ENCODE assay signal across 8 cellular contexts in the genomic region with DNA sequence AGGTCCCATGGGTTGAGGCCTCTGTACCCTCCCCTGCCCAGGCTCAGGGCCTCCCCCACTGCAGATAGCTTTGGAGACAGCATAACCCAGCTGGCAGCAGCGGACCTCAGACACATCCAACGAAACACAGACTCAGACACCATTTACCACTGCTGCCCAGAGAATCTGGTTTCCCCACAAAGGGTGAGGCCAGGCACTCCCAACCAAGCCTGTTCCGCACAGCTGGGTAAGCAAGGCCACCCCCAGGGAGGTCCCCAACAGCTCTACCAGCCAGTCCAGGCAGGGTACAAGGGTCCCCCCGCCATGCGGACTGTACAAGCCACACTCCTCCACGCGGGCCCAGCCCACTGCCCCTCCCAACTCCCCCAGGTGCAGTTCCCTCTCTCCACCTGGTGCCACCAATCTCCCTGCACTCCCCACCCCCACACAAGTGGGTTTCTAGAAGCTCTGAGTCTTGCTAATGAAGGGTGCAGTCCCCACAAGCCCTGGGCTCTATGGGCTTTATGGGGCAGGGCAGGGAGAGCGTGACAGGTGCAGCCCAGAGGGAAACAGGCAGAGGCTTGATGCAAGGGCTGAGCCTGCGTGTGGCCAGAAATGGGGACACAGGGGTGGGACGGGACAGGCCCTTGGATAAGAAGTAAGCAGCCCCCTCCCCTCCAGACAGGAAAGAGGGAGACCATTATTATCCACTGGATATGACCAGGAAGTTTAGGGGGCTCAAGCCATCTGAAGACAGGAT. TPM values are rescaled to one million over a fixed set of nuclear protein-coding genes. Genes with fewer than 3 reads are reported as not detected.
DNase-seq lines count a peak whose midpoint lies in the region; ATAC-seq and TF ChIP-seq lines count a peak whose summit lies in the region.

No MANE protein-coding gene starts in this region.

- no peaks in the 10 kb centered on the region for H3K27me3 ChIP-seq in PC-3 (ENCODE audit: low read length)

- H2AFZ ChIP-seq in PC-3 (ENCODE audit: low read length) = no peak overlapping the region

- no peaks in the 10 kb centered on the region for H3F3A ChIP-seq in PC-3 (ENCODE audit: low read length, unreplicated experiment)

- peak overlapping the region; percentile 32; the same call in 1 of the 2 replicates for H3K27ac ChIP-seq in PC-3 (ENCODE audit: low read length)

- CTCF ChIA-PET in PC-3 (lab: Charles Lee) = no interaction called here

- DNase-seq in PC-3 = no peak
- no peak for DNase-seq in fibroblast of pulmonary artery (ENCODE audit: low read depth)
- DNase-seq in stimulated activated CD8-positive, alpha-beta memory T cell treated with anti-CD3 and anti-CD28 coated beads, Interleukin-4, amount 100 ng/mL, for 48 hours = peak; percentile 44
- no peak for DNase-seq in NCI-H82 (lab: John Stamatoyannopoulos, UW)

- intact Hi-C loops in PC-3 (cut with micrococcal nuclease) = no loop called here

- ATAC-seq in GM18861 (IDR thresholded peaks at IDR 0.05; ENCODE audit: unreplicated experiment) (peak; percentile 28), HG02588 (IDR thresholded peaks at IDR 0.05; ENCODE audit: unreplicated experiment) (peak; percentile 38), PC-3 (no peak), HG03039 (IDR thresholded peaks at IDR 0.05; ENCODE audit: unreplicated experiment) (no peak), HG03378 (IDR thresholded peaks at IDR 0.05; ENCODE audit: unreplicated experiment) (no peak)

- H4K20me1 ChIP-seq in PC-3 (ENCODE audit: low read length) = peaks cover 3% of the 10 kb centered on the region; the same call in 1 of the 2 replicates

- TF ChIP-seq CTCF in PC-3 (conservative IDR thresholded peaks at IDR 0.05; ENCODE audit: low read depth, low read length) = no peak
- TF ChIP-seq CTCF in fibroblast of pulmonary artery (IDR thresholded peaks at IDR 0.05; ENCODE audit: low read length, missing control alignments) = no peak

- H3K36me3 ChIP-seq in PC-3 (ENCODE audit: low read depth, low read length) = peaks cover 4% of the 10 kb centered on the region; the same call in 1 of the 2 replicates

- peaks cover 12% of the 10 kb centered on the region for H3K4me1 ChIP-seq in PC-3 (ENCODE audit: insufficient read depth, low read length)

- BruUV-seq in PC-3 (replicated peaks; lab: Mats Ljungman, UMichigan) = no TSS peak

- H3K9me2 ChIP-seq in PC-3 (replicated peaks; ENCODE audit: low read length) = no peaks in the 10 kb centered on the region

- 0 out of 2 replicates have a peak overlapping the region, but pooled peaks have one; percentile 8 for H3K4me2 ChIP-seq in PC-3 (ENCODE audit: low read length)

- H3K9me3 ChIP-seq in PC-3 (ENCODE audit: low read length) = no peaks in the 10 kb centered on the region

- POLR2A ChIA-PET in PC-3 (lab: Charles Lee; ENCODE audit: unreplicated experiment) = no interaction called here

- peaks cover 15% of the 10 kb centered on the region for H3K79me2 ChIP-seq in PC-3 (ENCODE audit: low read length)

- H3K4me3 ChIP-seq in PC-3 (ENCODE audit: low read length) = no peak overlapping the region
- peak overlapping the region; percentile 18 for H3K4me3 ChIP-seq in fibroblast of pulmonary artery (replicated peaks; ENCODE audit: low read depth, low read length)

- no peak overlapping the region for H3K9ac ChIP-seq in PC-3 (ENCODE audit: low read length)

RNA-seq across cellular contexts. Expression of gene RHBDF2, which starts 8.8 kb away (rescaled TPM):
- 52.3 and 74.8 TPM in 2 replicates for total RNA-seq in PC-3 (2014; rRNA removed)

RNA-seq across cellular contexts. Expression of gene AANAT, which starts 25.0 kb away (rescaled TPM):
- total RNA-seq in PC-3 (2014; rRNA removed) = not detected in 2 replicates

RNA-seq across cellular contexts. Expression of gene UBE2O, which starts 39.5 kb away (rescaled TPM):
- total RNA-seq in PC-3 (2014; rRNA removed) = 64.7 and 77.3 TPM in 2 replicates

RNA-seq across cellular contexts. Expression of gene CYGB, which starts 45.1 kb away (rescaled TPM):
- 0.40 and 0.62 TPM in 2 replicates for total RNA-seq in PC-3 (2014; rRNA removed)

RNA-seq across cellular contexts. Expression of gene PRCD, which starts 47.4 kb away (rescaled TPM):
- total RNA-seq in PC-3 (2014; rRNA removed) = 0.86 and 2.5 TPM in 2 replicates

Comparison
In these comparisons a context has a peak if more than half of its experiments do, and no peak if none do; other contexts are left out.
1. ATAC-seq: peak in GM18861 (single experiment) and HG02588 (single experiment); none in PC-3 (single experiment), HG03039 (single experiment) and HG03378 (single experiment).